In the genomic region with DNA sequence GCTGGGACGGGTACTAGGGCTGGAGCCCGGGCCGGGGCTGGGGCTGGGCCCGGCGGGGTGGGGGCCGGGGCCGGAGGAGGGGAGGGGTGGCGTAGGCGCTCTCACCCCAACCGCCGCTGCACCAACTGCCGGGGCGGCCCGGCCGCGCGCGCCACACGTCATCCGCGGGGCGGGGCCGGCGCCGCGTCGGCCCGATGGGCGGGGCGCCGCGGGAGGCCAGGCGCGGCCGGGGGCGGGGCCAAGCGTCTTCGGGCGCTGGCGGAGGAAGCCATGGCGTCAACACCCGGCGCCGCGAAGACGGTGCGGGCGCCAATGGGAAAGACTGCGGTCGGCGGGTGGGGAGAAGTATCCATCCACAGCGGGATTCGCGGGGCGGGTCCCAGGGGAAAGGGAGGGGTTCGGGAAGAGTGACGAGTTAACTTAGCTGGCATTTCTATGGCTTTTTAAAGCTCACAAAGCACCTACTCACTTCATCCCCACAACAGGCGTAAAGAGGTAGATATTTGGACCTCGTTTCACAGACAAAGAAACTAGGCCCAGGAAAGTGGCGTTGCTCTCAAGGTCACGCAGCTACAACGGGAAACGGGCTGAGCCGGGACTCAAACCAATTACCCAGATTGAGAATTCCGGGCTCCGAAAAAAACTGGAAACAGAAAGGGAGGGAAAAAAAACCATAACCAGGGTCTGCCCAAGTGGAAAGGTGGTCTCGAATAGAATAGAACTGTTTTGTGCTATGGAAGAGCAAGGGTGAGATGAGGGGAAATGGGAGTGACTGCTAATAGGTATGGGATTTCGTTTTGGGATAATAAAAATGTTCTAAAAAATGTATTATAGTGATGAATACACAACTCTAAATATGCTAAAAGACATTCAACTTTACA, we compare ENCODE assay signal across 8 cellular contexts. TPM values are rescaled to one million over a fixed set of nuclear protein-coding genes. Genes with fewer than 3 reads are reported as not detected.
DNase-seq lines count a peak whose midpoint lies in the region; ATAC-seq, FAIRE-seq and TF ChIP-seq lines count a peak whose summit lies in the region.

A gene with protein sequence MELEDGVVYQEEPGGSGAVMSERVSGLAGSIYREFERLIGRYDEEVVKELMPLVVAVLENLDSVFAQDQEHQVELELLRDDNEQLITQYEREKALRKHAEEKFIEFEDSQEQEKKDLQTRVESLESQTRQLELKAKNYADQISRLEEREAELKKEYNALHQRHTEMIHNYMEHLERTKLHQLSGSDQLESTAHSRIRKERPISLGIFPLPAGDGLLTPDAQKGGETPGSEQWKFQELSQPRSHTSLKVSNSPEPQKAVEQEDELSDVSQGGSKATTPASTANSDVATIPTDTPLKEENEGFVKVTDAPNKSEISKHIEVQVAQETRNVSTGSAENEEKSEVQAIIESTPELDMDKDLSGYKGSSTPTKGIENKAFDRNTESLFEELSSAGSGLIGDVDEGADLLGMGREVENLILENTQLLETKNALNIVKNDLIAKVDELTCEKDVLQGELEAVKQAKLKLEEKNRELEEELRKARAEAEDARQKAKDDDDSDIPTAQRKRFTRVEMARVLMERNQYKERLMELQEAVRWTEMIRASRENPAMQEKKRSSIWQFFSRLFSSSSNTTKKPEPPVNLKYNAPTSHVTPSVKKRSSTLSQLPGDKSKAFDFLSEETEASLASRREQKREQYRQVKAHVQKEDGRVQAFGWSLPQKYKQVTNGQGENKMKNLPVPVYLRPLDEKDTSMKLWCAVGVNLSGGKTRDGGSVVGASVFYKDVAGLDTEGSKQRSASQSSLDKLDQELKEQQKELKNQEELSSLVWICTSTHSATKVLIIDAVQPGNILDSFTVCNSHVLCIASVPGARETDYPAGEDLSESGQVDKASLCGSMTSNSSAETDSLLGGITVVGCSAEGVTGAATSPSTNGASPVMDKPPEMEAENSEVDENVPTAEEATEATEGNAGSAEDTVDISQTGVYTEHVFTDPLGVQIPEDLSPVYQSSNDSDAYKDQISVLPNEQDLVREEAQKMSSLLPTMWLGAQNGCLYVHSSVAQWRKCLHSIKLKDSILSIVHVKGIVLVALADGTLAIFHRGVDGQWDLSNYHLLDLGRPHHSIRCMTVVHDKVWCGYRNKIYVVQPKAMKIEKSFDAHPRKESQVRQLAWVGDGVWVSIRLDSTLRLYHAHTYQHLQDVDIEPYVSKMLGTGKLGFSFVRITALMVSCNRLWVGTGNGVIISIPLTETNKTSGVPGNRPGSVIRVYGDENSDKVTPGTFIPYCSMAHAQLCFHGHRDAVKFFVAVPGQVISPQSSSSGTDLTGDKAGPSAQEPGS (N-terminal part only) (minus strand): TSS at position 130 of the 881 bp plus-strand sequence. CDS start 212 bp downstream, outside the sequence.

- H3K4me3 ChIP-seq in upper lobe of right lung = peak within 1 kb of the TSS; percentile 97

- peak within 1 kb of the TSS; percentile 99 for H3K27ac Mint-ChIP-seq in progenitor cell of endocrine pancreas

- H3K27me3 Mint-ChIP-seq in progenitor cell of endocrine pancreas = no peaks in the 10 kb centered on the region

- no peak for TF ChIP-seq CTCF in progenitor cell of endocrine pancreas (IDR thresholded peaks at IDR 0.05; ENCODE audit: unreplicated experiment)
- TF ChIP-seq CTCF in upper lobe of right lung (IDR thresholded peaks at IDR 0.05) = no peak

- no peaks in the 10 kb centered on the region for H3K36me3 Mint-ChIP-seq in progenitor cell of endocrine pancreas (ENCODE audit: insufficient read depth)

- no peaks in the 10 kb centered on the region for H3K9me3 ChIP-seq in upper lobe of right lung

- H3K27me3 ChIP-seq in upper lobe of right lung = no peaks in the 10 kb centered on the region

- H3K4me1 Mint-ChIP-seq in progenitor cell of endocrine pancreas (ENCODE audit: low read depth) = peaks cover 31% of the 10 kb centered on the region

- ATAC-seq in HG02840 (IDR thresholded peaks at IDR 0.05; ENCODE audit: low FRiP score, unreplicated experiment) (peak; percentile 67), left cardiac atrium (peak; percentile 91 to 92), upper lobe of right lung (peak; percentile 92)

- DNase-seq in GM12891 (ENCODE audit: insufficient read length, low spot score) (peak; percentile 88), NCI-H146 (lab: John Stamatoyannopoulos, UW) (peak; percentile 94), amniotic epithelial cell (ENCODE audit: low read depth) (peak; percentile 92), left cardiac atrium (peak; percentile 98), progenitor cell of endocrine pancreas (ENCODE audit: low spot score, unreplicated experiment) (peak; percentile 85), upper lobe of right lung (peak; percentile 98)

- H3K36me3 ChIP-seq in upper lobe of right lung = no peaks in the 10 kb centered on the region

- intact Hi-C loops in T-helper 1 cell treated with Interleukin-12 subunit alpha and Interleukin-12 subunit beta and Interleukin-4 antibody, amounts not matched to agents 30 ng/mL and 1 ng/mL, for 36 hours (cut with micrococcal nuclease) = loop anchor here (1.0 to 5.0 kb wide), 9 partner anchors 32 to 414 kb away; partner anchors contain the start of genes ANKRD40, LUC7L3, MBTD1 and NME1
- intact Hi-C loops in left cardiac atrium (cut with DNase I) = no loop called here
- intact Hi-C loops in upper lobe of right lung (cut with DNase I) = no loop called here

- FAIRE-seq in GM12891 (lab: Jason Lieb, UNC) = peak; percentile 88

- H3K9me3 Mint-ChIP-seq in progenitor cell of endocrine pancreas (ENCODE audit: low read depth) = no peaks in the 10 kb centered on the region

- peak within 1 kb of the TSS; percentile 96 for H3K4me3 Mint-ChIP-seq in progenitor cell of endocrine pancreas (ENCODE audit: low read depth)

- peak within 1 kb of the TSS; percentile 94 for H3K27ac ChIP-seq in upper lobe of right lung

- TF ChIP-seq POLR2A in GM12891 (IDR thresholded peaks at IDR 0.05; ENCODE audit: low read depth, low read length) = peak; percentile 73

- peaks cover 43% of the 10 kb centered on the region for H3K4me1 ChIP-seq in upper lobe of right lung

TF ChIP-seq in GM12891, 5 proteins besides CTCF, POLR2A, EP300 and RAD21:
- peak; percentile 71 for TF ChIP-seq PAX5 (IDR thresholded peaks at IDR 0.05; ENCODE audit: insufficient read depth, low read length, severe bottlenecking)
- no peak for TF ChIP-seq SPI1 (IDR thresholded peaks at IDR 0.05; ENCODE audit: low read depth, low read length)

RNA-seq across cellular contexts. Expression of the gene that starts here (rescaled TPM):
- 16.2 TPM for polyA plus RNA-seq in GM12891 (2012; ENCODE audit: low read depth, missing spikeins)
- 54.6 and 56.8 TPM in 2 replicates for total RNA-seq in T-helper 1 cell treated with Interleukin-12 subunit alpha and Interleukin-12 subunit beta and Interleukin-4 antibody, amounts not matched to agents 30 ng/mL and 1 ng/mL, for 36 hours
- total RNA-seq in left cardiac atrium (10 to 100 TPM; 47.9 to 67.2 TPM), progenitor cell of endocrine pancreas (55.4 and 59.8 TPM in 2 replicates), upper lobe of right lung (116 TPM)

Comparison
In these comparisons a context has a peak if more than half of its experiments do, and no peak if none do; other contexts are left out.
1. Peak in every context shown above with its lines: DNase-seq, ATAC-seq, H3K4me3 ChIP-seq and H3K27ac ChIP-seq.